In genomic region chr6:138772596-138773176, GRCh38 we compare ENCODE assay signal across 8 cellular contexts. TPM values are rescaled to one million over a fixed set of nuclear protein-coding genes. Genes with fewer than 3 reads are reported as not detected.
DNase-seq lines count a peak whose midpoint lies in the region; ATAC-seq and TF ChIP-seq lines count a peak whose summit lies in the region.

No MANE protein-coding gene starts in this region.

- no peaks in the 10 kb centered on the region for H3F3A ChIP-seq in GM23338 (replicated peaks; ENCODE audit: low read depth)

- H3K9me2 ChIP-seq in GM23338 (ENCODE audit: insufficient read depth): no peaks in the 10 kb centered on the region

- POLR2A ChIA-PET in activated B cell treated with CpG ODN at 0.5 μM for 24 hours (lab: Charles Lee): interaction anchor here (0.5 to 1.7 kb wide), 9 partner anchors 81 to 602 kb away, joined by 3 to 19 read pairs (median 5); partner anchors contain the start of genes ABRACL, CITED2, HEBP2 and TXLNB

- TF ChIP-seq CTCF in BE2C (IDR thresholded peaks at IDR 0.05; ENCODE audit: low read depth, low read length): no peak
- TF ChIP-seq CTCF in GM23338 (conservative IDR thresholded peaks at IDR 0.05; ENCODE audit: low read depth in 2 of 2): no peak
- no peak for TF ChIP-seq CTCF in activated B cell treated with CpG ODN at 0.5 μM for 24 hours (IDR thresholded peaks at IDR 0.05)
- TF ChIP-seq CTCF in testis (IDR thresholded peaks at IDR 0.05): no peak

- H3K9me3 Mint-ChIP-seq in GM23338 (no peaks in the 10 kb centered on the region), activated B cell treated with CpG ODN at 0.5 μM for 24 hours (no peaks in the 10 kb centered on the region)

- H3K79me2 ChIP-seq in GM23338 (replicated peaks; ENCODE audit: insufficient read depth): no peaks in the 10 kb centered on the region

- H3K9ac ChIP-seq in iPS-15b (ENCODE audit: low read depth, low read length): peak overlapping the region; percentile 82

- H3K36me3 Mint-ChIP-seq in GM23338 (ENCODE audit: low read depth): no peaks in the 10 kb centered on the region
- H3K36me3 Mint-ChIP-seq in activated B cell treated with CpG ODN at 0.5 μM for 24 hours (ENCODE audit: low read depth): peaks cover 19% of the 10 kb centered on the region

- no peaks in the 10 kb centered on the region for H3K36me3 ChIP-seq in BE2C
- H3K36me3 ChIP-seq in GM23338 (ENCODE audit: insufficient read depth): no peaks in the 10 kb centered on the region
- H3K36me3 ChIP-seq in iPS-15b (ENCODE audit: control insufficient read depth, insufficient read depth, low read length): no peaks in the 10 kb centered on the region
- H3K36me3 ChIP-seq in testis (ENCODE audit: low read depth, missing control alignments): no peaks in the 10 kb centered on the region

- no peaks in the 10 kb centered on the region for H3K4me1 ChIP-seq in BE2C
- peaks cover 6% of the 10 kb centered on the region for H3K4me1 ChIP-seq in GM23338 (ENCODE audit: insufficient read depth)
- no peaks in the 10 kb centered on the region for H3K4me1 ChIP-seq in iPS-15b (ENCODE audit: control insufficient read depth, insufficient read depth, low read length)
- no peaks in the 10 kb centered on the region for H3K4me1 ChIP-seq in testis

- H3K9me3 ChIP-seq in BE2C (no peaks in the 10 kb centered on the region), iPS-15b (ENCODE audit: control insufficient read depth, insufficient read depth, low read length) (no peaks in the 10 kb centered on the region), testis (no peaks in the 10 kb centered on the region)

- no peaks in the 10 kb centered on the region for H4K20me1 ChIP-seq in GM23338 (replicated peaks; ENCODE audit: insufficient read depth)

- 3 to 9% methylated on average over 8 of the region's 8 CpGs for WGBS in testis, 2 donors

- no peak for DNase-seq in BE2C
- DNase-seq in GM23338 (ENCODE audit: low spot score): no peak
- no peak for DNase-seq in activated B cell treated with CpG ODN at 0.5 μM for 24 hours
- DNase-seq in testis: no peak
- DNase-seq in left lobe of liver (ENCODE audit: low spot score): no peak
- DNase-seq in activated effector memory CD4-positive, alpha-beta T cell treated with anti-CD3 and anti-CD28 coated beads, Interleukin-2, amount 50 U/mL, for 16 hours: no peak
- no peak for DNase-seq in T1000 (lab: John Stamatoyannopoulos, UW)

- H3K27me3 ChIP-seq in BE2C (no peaks in the 10 kb centered on the region), GM23338 (ENCODE audit: insufficient read depth) (no peaks in the 10 kb centered on the region), iPS-15b (ENCODE audit: control insufficient read depth, insufficient read depth, low read length) (no peaks in the 10 kb centered on the region), testis (no peaks in the 10 kb centered on the region)

- H3K4me3 Mint-ChIP-seq in GM23338: peak overlapping the region; percentile 99
- peak overlapping the region; percentile 100 for H3K4me3 Mint-ChIP-seq in activated B cell treated with CpG ODN at 0.5 μM for 24 hours

- no peak for TF ChIP-seq POLR2A in testis (IDR thresholded peaks at IDR 0.05)

- H3K4me3 ChIP-seq in BE2C (ENCODE audit: low read depth, low read length): peak overlapping the region; percentile 87
- peak overlapping the region; percentile 80 for H3K4me3 ChIP-seq in GM23338
- peak overlapping the region; percentile 91 for H3K4me3 ChIP-seq in iPS-15b (ENCODE audit: low read depth, low read length)
- H3K4me3 ChIP-seq in testis: peak overlapping the region; percentile 76 to 84

- ATAC-seq in GM23338: peak; percentile 7; the same call in 2 of the 3 replicates
- no peak for ATAC-seq in activated B cell treated with CpG ODN at 0.5 μM for 24 hours (ENCODE audit: low read depth)
- ATAC-seq in left lobe of liver: no peak

- H3K27ac Mint-ChIP-seq in GM23338 (peak overlapping the region; percentile 100), activated B cell treated with CpG ODN at 0.5 μM for 24 hours (peak overlapping the region; percentile 100)

- CTCF ChIA-PET in activated B cell treated with CpG ODN at 0.5 μM for 24 hours (lab: Charles Lee): interaction anchor here (1.0 to 2.0 kb wide), 4 partner anchors 80 to 657 kb away, joined by 3 to 6 read pairs (median 6); no protein-coding TSS in a partner anchor

- peak overlapping the region; percentile 78 for H3K4me2 ChIP-seq in GM23338

- intact Hi-C loops in activated B cell treated with CpG ODN at 0.5 μM for 24 hours (cut with micrococcal nuclease): loop anchor here (1.0 to 5.0 kb wide), 8 partner anchors 216 to 665 kb away; partner anchors contain the start of genes ARFGEF3, CITED2, HEBP2 and HECA
- intact Hi-C loops in testis (cut with DNase I; ENCODE audit: low total_unique reads): no loop called here

- peak overlapping the region; percentile 80; the same call in 1 of the 2 replicates for H2AFZ ChIP-seq in GM23338

- H3K27ac ChIP-seq in GM23338 (ENCODE audit: low read depth) (peak overlapping the region; percentile 84), testis (peak overlapping the region in 1 of 2 donors; percentile 98)

- H3K4me1 Mint-ChIP-seq in GM23338 (peaks cover 7% of the 10 kb centered on the region), activated B cell treated with CpG ODN at 0.5 μM for 24 hours (peaks cover 28% of the 10 kb centered on the region)

- H3K27me3 Mint-ChIP-seq in GM23338 (ENCODE audit: insufficient read depth, low read depth, poor library complexity) (peaks cover 11% of the 10 kb centered on the region), activated B cell treated with CpG ODN at 0.5 μM for 24 hours (no peaks in the 10 kb centered on the region)

TF ChIP-seq in GM23338, 12 proteins besides CTCF, POLR2A, EP300 and RAD21 (continues in another document):
- TF ChIP-seq REST (IDR thresholded peaks at IDR 0.05; ENCODE audit: unreplicated experiment): no peak
- no peak for TF ChIP-seq ZNF331 (CRISPR knock-in tag; IDR thresholded peaks at IDR 0.05; ENCODE audit: low read depth)
- TF ChIP-seq ZNF114 (CRISPR knock-in tag; IDR thresholded peaks at IDR 0.05): no peak
- no peak for TF ChIP-seq POLR2AphosphoS5 (IDR thresholded peaks at IDR 0.05; ENCODE audit: low read depth)
- TF ChIP-seq NANOG (IDR thresholded peaks at IDR 0.05; ENCODE audit: borderline replicate concordance): no peak
- no peak for TF ChIP-seq EZH2phosphoT487 (IDR thresholded peaks at IDR 0.05; ENCODE audit: unreplicated experiment)
- TF ChIP-seq JUNB (IDR thresholded peaks at IDR 0.05; ENCODE audit: unreplicated experiment): no peak
- TF ChIP-seq STAT1 (IDR thresholded peaks at IDR 0.05; ENCODE audit: unreplicated experiment): no peak

RNA-seq across cellular contexts. Expression of gene CCDC28A, which starts 0.9 kb away (rescaled TPM):
- 3.7 TPM for polyA plus RNA-seq in BE2C (2012; ENCODE audit: insufficient read depth, insufficient read length, low read depth)
- total RNA-seq in GM23338 (2014; rRNA removed; shearing (Covaris generic)): 6.1 and 11.2 TPM in 2 replicates
- polyA plus RNA-seq in GM23338 (2016; fragmentation: Nextera tagmentation; extraction: Ambion mirVana) (10.5 and 14.0 TPM in 2 replicates), testis (ENCODE audit: insufficient read depth, low read depth, low replicate concordance) (36.4 TPM)
- total RNA-seq in activated B cell treated with CpG ODN at 0.5 μM for 24 hours (14.0 and 14.6 TPM in 2 replicates), testis (10 to 100 TPM; 30.3 to 35.0 TPM), left lobe of liver (16.5 TPM)

RNA-seq across cellular contexts. Expression of gene ECT2L, which starts 23.2 kb away (rescaled TPM):
- not detected for polyA plus RNA-seq in BE2C (2012; ENCODE audit: insufficient read depth, insufficient read length, low read depth)
- 0.03 TPM in 1 of 2 replicates, not detected in the other for total RNA-seq in GM23338 (2014; rRNA removed; shearing (Covaris generic))
- polyA plus RNA-seq in GM23338 (2016; fragmentation: Nextera tagmentation; extraction: Ambion mirVana) (0.14 and 0.15 TPM in 2 replicates), testis (ENCODE audit: insufficient read depth, low read depth, low replicate concordance) (1.6 TPM)
- total RNA-seq in activated B cell treated with CpG ODN at 0.5 μM for 24 hours (not detected in 2 replicates), testis (under 1 TPM; 0.16 to 0.19 TPM), left lobe of liver (not detected)
